In the genomic region with DNA sequence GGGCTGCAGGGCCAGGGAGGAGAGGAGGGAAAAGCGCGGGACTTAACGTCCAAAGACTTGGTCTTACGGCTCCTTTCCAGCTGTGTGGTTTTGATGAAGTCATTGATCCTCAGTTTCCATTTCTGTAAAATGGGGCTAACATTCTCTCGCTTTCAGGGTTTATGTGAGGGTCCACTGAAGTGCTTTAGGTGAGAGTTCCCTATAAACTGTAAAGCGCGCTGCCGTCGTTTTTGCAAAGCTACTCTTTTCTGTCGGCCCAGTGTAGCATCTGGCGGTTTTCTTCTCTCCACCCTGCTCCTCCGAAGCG, we compare ENCODE assay signal across 8 cellular contexts. TPM values are rescaled to one million over a fixed set of nuclear protein-coding genes. Genes with fewer than 3 reads are reported as not detected.
DNase-seq lines count a peak whose midpoint lies in the region; ATAC-seq and TF ChIP-seq lines count a peak whose summit lies in the region.

No MANE protein-coding gene starts in this region.

- intact Hi-C loops in mammary epithelial cell (cut with micrococcal nuclease) (loop anchor here (1.0 to 5.0 kb wide), 3 partner anchors 21 to 84 kb away; a partner anchor contains a TSS), mucosa of descending colon (cut with DNase I, micrococcal nuclease) (no loop called here), adrenal gland (cut with DNase I) (no loop called here)

- TF ChIP-seq POLR2A in adrenal gland (IDR thresholded peaks at IDR 0.05) = no peak

- H3K4me3 ChIP-seq in mammary epithelial cell (replicated peaks in 1 of 3; ENCODE audit: insufficient read depth in 1 of 3, low read depth in 2 of 3, low read length in 3 of 3) (peak overlapping the region; percentile 72 to 92 (median 83)), mucosa of descending colon (peak overlapping the region; percentile 64), adrenal gland (peak overlapping the region in 2 of 4 donors; percentile 93 to 94)

- 1% methylated on average over 13 of the region's 13 CpGs for WGBS in mammary epithelial cell (ENCODE audit: low coverage, missing lambda C conversion rate)
- WGBS in adrenal gland, 4 donors = 6 to 49% (median 18%) methylated on average over 9 to 13 of the region's 13 CpGs

- H3K9ac ChIP-seq in mammary epithelial cell (ENCODE audit: insufficient read depth, low read length) = peak overlapping the region; percentile 58

- H3K36me3 ChIP-seq in mammary epithelial cell (ENCODE audit: insufficient read depth, low read length) (peaks cover 12% of the 10 kb centered on the region), mucosa of descending colon (ENCODE audit: low read depth) (no peaks in the 10 kb centered on the region), adrenal gland (replicated peaks in 1 of 2) (peaks cover 0 to 12% of the 10 kb centered on the region in 2 donors)

- ATAC-seq in mucosa of descending colon = no peak
- ATAC-seq in HG03342 (IDR thresholded peaks at IDR 0.05; ENCODE audit: unreplicated experiment) = no peak

- TF ChIP-seq CTCF in mammary epithelial cell (conservative IDR thresholded peaks at IDR 0.05 in 1 of 2, IDR thresholded peaks at IDR 0.05 in 1 of 2; ENCODE audit: extremely low read depth in 1 of 2, insufficient read depth in 1 of 2, low read depth in 1 of 2, low read length in 2 of 2) (no peak), mucosa of descending colon (IDR thresholded peaks at IDR 0.05) (no peak), adrenal gland (IDR thresholded peaks at IDR 0.05) (no peak)

- DNase-seq in stimulated activated CD4-positive, alpha-beta T cell treated with anti-CD3 and anti-CD28 coated beads, Interleukin-15, amount 100 ng/mL, for 24 hours = peak; percentile 8
- no peak for DNase-seq in stimulated activated CD4-positive, alpha-beta T cell treated with anti-CD3 and anti-CD28 coated beads, Interleukin-4, amount 100 ng/mL, for 4 hours
- DNase-seq in mammary epithelial cell (no peak), mucosa of descending colon (peak in 1 of 3 donors; percentile 39), NCI-H1105 treated with DMSO at 0.1 percent for 48 hours (lab: John Stamatoyannopoulos, UW) (no peak), adrenal gland (no peak), NCI-H2029 (lab: John Stamatoyannopoulos, UW) (no peak)

- in situ Hi-C loops in mammary epithelial cell (cut with MboI; ENCODE audit: low sequenced_read_pairs in 2 of 2) = no loop called here

- no peaks in the 10 kb centered on the region for H3K27me3 ChIP-seq in mammary epithelial cell (ENCODE audit: insufficient read depth, low read length)
- no peaks in the 10 kb centered on the region for H3K27me3 ChIP-seq in adrenal gland

- H3K27ac ChIP-seq in mammary epithelial cell (ENCODE audit: insufficient read depth, low read depth, low read length) (no peak overlapping the region), adrenal gland (peak overlapping the region in 1 of 5 donors; percentile 97)

- no peaks in the 10 kb centered on the region for H4K20me1 ChIP-seq in mammary epithelial cell (ENCODE audit: insufficient read depth, low read length)

- CTCF ChIA-PET in mammary epithelial cell (lab: Charles Lee; ENCODE audit: low non-redundant PET) = no interaction called here

- H3K4me1 ChIP-seq in mammary epithelial cell (ENCODE audit: insufficient read depth, low read length) (peaks cover 16% of the 10 kb centered on the region), mucosa of descending colon (ENCODE audit: low read depth) (peaks cover 25% of the 10 kb centered on the region), adrenal gland (replicated peaks in 1 of 2) (peaks cover 11 to 25% of the 10 kb centered on the region in 2 donors)

- dilution Hi-C loops in mammary epithelial cell (cut with HindIII; ENCODE audit: low sequenced_read_pairs) = no loop called here

- H3K9me3 ChIP-seq in mammary epithelial cell (replicated peaks; ENCODE audit: insufficient read depth, low read length) = no peaks in the 10 kb centered on the region
- no peaks in the 10 kb centered on the region for H3K9me3 ChIP-seq in mucosa of descending colon
- no peaks in the 10 kb centered on the region for H3K9me3 ChIP-seq in adrenal gland (replicated peaks in 1 of 3)

- BruUV-seq in mammary epithelial cell (replicated peaks; lab: Mats Ljungman, UMichigan) = TSS peak; percentile 64

- peak overlapping the region; percentile 81 for H3K4me2 ChIP-seq in mammary epithelial cell (ENCODE audit: insufficient read depth, low read depth, low read length)

- H3K79me2 ChIP-seq in mammary epithelial cell (ENCODE audit: insufficient read depth, low read length) = peaks cover 53% of the 10 kb centered on the region

- peak overlapping the region; percentile 99 for H2AFZ ChIP-seq in mammary epithelial cell (ENCODE audit: low read depth, low read length)

RNA-seq across cellular contexts. Expression of a gene that starts 0.6 kb away (rescaled TPM):
- total RNA-seq in mammary epithelial cell = 10 to 100 TPM; 12.0 to 40.9 TPM
- 48.4 TPM for polyA plus RNA-seq in mammary epithelial cell
- polyA minus RNA-seq in mammary epithelial cell = 31.5 TPM
- 10 to 100 TPM; 29.6 to 47.6 (median 36.5) TPM for total RNA-seq in mucosa of descending colon
- 10 to 100 TPM; 27.4 to 88.6 (median 39.4) TPM for total RNA-seq in adrenal gland
- polyA plus RNA-seq in adrenal gland = 100 to 1,000 TPM in 2 of 3 donors, 10 to 100 TPM in 1; 33.0 to 174 (median 170) TPM

RNA-seq across cellular contexts. Expression of a gene that starts 1.0 kb away (rescaled TPM):
- 10 to 100 TPM; 20.2 to 21.2 TPM for total RNA-seq in mammary epithelial cell
- polyA plus RNA-seq in mammary epithelial cell = 36.6 TPM
- polyA minus RNA-seq in mammary epithelial cell = 40.3 TPM
- total RNA-seq in mucosa of descending colon = 10 to 100 TPM; 22.2 to 37.5 (median 36.5) TPM
- total RNA-seq in adrenal gland = 10 to 100 TPM; 11.0 to 35.1 (median 28.8) TPM
- polyA plus RNA-seq in adrenal gland = 10 to 100 TPM; 12.0 to 25.3 (median 24.1) TPM

RNA-seq across cellular contexts. Expression of a gene that starts 20.7 kb away (rescaled TPM):
- total RNA-seq in mammary epithelial cell (not detected), mucosa of descending colon (100 to 1,000 TPM in 2 of 3 donors, 10 to 100 TPM in 1; 57.5 to 186 (median 154) TPM), adrenal gland (not detected)
- polyA plus RNA-seq in mammary epithelial cell (not detected), adrenal gland (not detected)
- polyA minus RNA-seq in mammary epithelial cell = not detected

RNA-seq across cellular contexts. Expression of a gene that starts 36.0 kb away (rescaled TPM):
- total RNA-seq in mammary epithelial cell (100 to 1,000 TPM; 154 to 226 TPM), mucosa of descending colon (100 to 1,000 TPM; 167 to 415 (median 324) TPM), adrenal gland (1 to 10 TPM in 6 of 8 donors, under 1 TPM in 2; 0.67 to 5.1 (median 1.6) TPM)
- polyA plus RNA-seq in mammary epithelial cell (204 TPM), adrenal gland (1 to 10 TPM in 2 of 3 donors, under 1 TPM in 1; 0.46 to 1.3 (median 1.1) TPM)
- polyA minus RNA-seq in mammary epithelial cell = 283 TPM

RNA-seq across cellular contexts. Expression of a gene that starts 38.1 kb away (rescaled TPM):
- total RNA-seq in mammary epithelial cell (under 1 TPM in 1 of 2 donors, not detected in 1; 0.21 TPM), mucosa of descending colon (under 1 TPM; 0.32 to 0.63 (median 0.35) TPM), adrenal gland (1 to 10 TPM in 1 of 8 donors, under 1 TPM in 3, not detected in 4; 0.25 to 1.1 (median 0.54) TPM)
- polyA plus RNA-seq in mammary epithelial cell (0.05 TPM), adrenal gland (under 1 TPM; 0.07 to 0.97 (median 0.27) TPM)
- not detected for polyA minus RNA-seq in mammary epithelial cell

Comparison
In these comparisons a context has a peak if more than half of its experiments do, and no peak if none do; other contexts are left out.
1. RNA of a gene that starts 20.7 kb away (total RNA-seq): 57.5 to 186 TPM in mucosa of descending colon; not detected in mammary epithelial cell and not detected in adrenal gland; every median in the first group is over 10 times any median in the second.